Comparison of ENCODE assay signal across 9 cellular contexts in genomic region chr3:23325466-23326065, GRCh38.
A peak's percentile ranks its signal among the peaks of the same experiment; 100 is the strongest.
DNase-seq lines count a peak whose midpoint lies in the region; ATAC-seq, FAIRE-seq and TF ChIP-seq lines count a peak whose summit lies in the region.
"Had no signal": no experiment of that assay in that cellular context is flagged by ENCODE, and none has a peak within 500 bp of the region (broad histone marks: within the 10 kb centered on the region; RNA-seq: fewer than 3 reads in every experiment).

No MANE protein-coding gene starts in this region.

- peaks cover 65% of the 10 kb centered on the region for H3K79me2 ChIP-seq in mammary epithelial cell (ENCODE audit: insufficient read depth, low read length)

- H3K27me3 Mint-ChIP-seq in MCF 10A (ENCODE audit: insufficient read depth, unreplicated experiment): no peaks in the 10 kb centered on the region
- no peaks in the 10 kb centered on the region for H3K27me3 Mint-ChIP-seq in T-helper 17 cell

- no peak overlapping the region for H3K9ac ChIP-seq in mammary epithelial cell (ENCODE audit: insufficient read depth, low read length)

- in situ Hi-C loops in mammary epithelial cell (cut with MboI; ENCODE audit: low sequenced_read_pairs in 2 of 2): no loop called here

- no peak for TF ChIP-seq CTCF in mammary epithelial cell (conservative IDR thresholded peaks at IDR 0.05 in 1 of 2, IDR thresholded peaks at IDR 0.05 in 1 of 2; ENCODE audit: extremely low read depth in 1 of 2, insufficient read depth in 1 of 2, low read depth in 1 of 2, low read length in 2 of 2)
- TF ChIP-seq CTCF in MCF 10A (IDR thresholded peaks at IDR 0.05; ENCODE audit: unreplicated experiment): no peak
- no peak for TF ChIP-seq CTCF in right atrium auricular region (IDR thresholded peaks at IDR 0.05)
- no peak for TF ChIP-seq CTCF in A673 (conservative IDR thresholded peaks at IDR 0.05; ENCODE audit: low read depth, low read length)

- H3K27ac ChIP-seq in mammary epithelial cell (ENCODE audit: insufficient read depth, low read depth, low read length) (peak overlapping the region; percentile 77), right atrium auricular region (no peak overlapping the region), A673 (ENCODE audit: low read depth, low read length, poor library complexity, severe bottlenecking) (no peak overlapping the region)

- H3K9me3 ChIP-seq in mammary epithelial cell (replicated peaks; ENCODE audit: insufficient read depth, low read length) (no peaks in the 10 kb centered on the region), T-helper 17 cell (ENCODE audit: control insufficient read depth, low read length, poor library complexity, severe bottlenecking) (no peaks in the 10 kb centered on the region), right atrium auricular region (no peaks in the 10 kb centered on the region), A673 (ENCODE audit: low read depth, low read length, poor library complexity, severe bottlenecking) (no peaks in the 10 kb centered on the region)

- CTCF ChIA-PET in mammary epithelial cell (lab: Charles Lee; ENCODE audit: low non-redundant PET): no interaction called here
- CTCF ChIA-PET in MCF 10A (lab: Yijun Ruan, JAX): no interaction called here
- CTCF ChIA-PET in A673 (lab: Charles Lee): no interaction called here

- intact Hi-C loops in mammary epithelial cell (cut with micrococcal nuclease) (no loop called here), MCF 10A (cut with micrococcal nuclease) (no loop called here), A673 (cut with micrococcal nuclease; ENCODE audit: unreplicated experiment) (no loop called here)

- POLR2A ChIA-PET in MCF 10A (lab: Yijun Ruan, JAX): interaction anchor here (0.6 to 1.7 kb wide), 2 partner anchors 12 to 482 kb away, joined by 3 to 4 read pairs; no protein-coding TSS in a partner anchor
- POLR2A ChIA-PET in A673 (lab: Charles Lee; ENCODE audit: low non-redundant PET): no interaction called here

- DNase-seq in mammary epithelial cell (peak; percentile 56), MCF 10A (ENCODE audit: unreplicated experiment) (no peak), T-helper 17 cell (no peak), urothelium cell line (ENCODE audit: low spot score) (no peak), right atrium auricular region (ENCODE audit: low spot score) (no peak), A673 (ENCODE audit: low spot score) (no peak)
- DNase-seq: NCI-H1092 had no signal

- H3K4me3 Mint-ChIP-seq in MCF 10A (ENCODE audit: unreplicated experiment) (no peak overlapping the region), T-helper 17 cell (no peak overlapping the region)

- H3K36me3 ChIP-seq in mammary epithelial cell (ENCODE audit: insufficient read depth, low read length): no peaks in the 10 kb centered on the region
- H3K36me3 ChIP-seq in right atrium auricular region: no peaks in the 10 kb centered on the region
- no peaks in the 10 kb centered on the region for H3K36me3 ChIP-seq in A673 (ENCODE audit: insufficient read depth, low read length, poor library complexity, severe bottlenecking)

- H3K27me3 ChIP-seq in mammary epithelial cell (ENCODE audit: insufficient read depth, low read length) (no peaks in the 10 kb centered on the region), right atrium auricular region (no peaks in the 10 kb centered on the region), A673 (replicated peaks; ENCODE audit: insufficient read depth, low read depth, low read length, poor library complexity) (peaks cover 12% of the 10 kb centered on the region)

- H3K4me1 ChIP-seq in mammary epithelial cell (ENCODE audit: insufficient read depth, low read length) (peaks cover 24% of the 10 kb centered on the region), right atrium auricular region (peaks cover 0 to 11% of the 10 kb centered on the region in 2 donors), A673 (ENCODE audit: insufficient read depth, low read length, poor library complexity, severe bottlenecking) (no peaks in the 10 kb centered on the region)

- H3K27ac Mint-ChIP-seq in MCF 10A (ENCODE audit: low read depth, unreplicated experiment): no peak overlapping the region
- peak overlapping the region; percentile 29 for H3K27ac Mint-ChIP-seq in T-helper 17 cell

- WGBS in mammary epithelial cell (ENCODE audit: low coverage, missing lambda C conversion rate): 93% methylated on average over 4 of the region's 4 CpGs

- H3K4me1 Mint-ChIP-seq in MCF 10A (ENCODE audit: insufficient read depth, unreplicated experiment) (no peaks in the 10 kb centered on the region), T-helper 17 cell (peaks cover 2% of the 10 kb centered on the region)

- FAIRE-seq in urothelium cell line (lab: Jason Lieb, UNC): no peak

- dilution Hi-C loops in mammary epithelial cell (cut with HindIII; ENCODE audit: low sequenced_read_pairs): no loop called here

- H3K4me3 ChIP-seq in mammary epithelial cell (replicated peaks in 1 of 3; ENCODE audit: insufficient read depth in 1 of 3, low read depth in 2 of 3, low read length in 3 of 3) (peak overlapping the region in 1 of 3 experiments; percentile 39), right atrium auricular region (no peak overlapping the region), A673 (ENCODE audit: low read depth, low read length, poor library complexity, severe bottlenecking) (no peak overlapping the region)

- BruUV-seq in mammary epithelial cell (replicated peaks; lab: Mats Ljungman, UMichigan) (no TSS peak), MCF 10A (replicated peaks; lab: Mats Ljungman, UMichigan) (no TSS peak), A673 (replicated peaks; lab: Mats Ljungman, UMichigan) (no TSS peak)

- peak overlapping the region; percentile 92 for H3K4me2 ChIP-seq in mammary epithelial cell (ENCODE audit: insufficient read depth, low read depth, low read length)

- ATAC-seq in HG02938 (IDR thresholded peaks at IDR 0.05; ENCODE audit: unreplicated experiment) (peak; percentile 71), T-helper 17 cell (no peak), GM19324 (IDR thresholded peaks at IDR 0.05; ENCODE audit: low FRiP score, unreplicated experiment) (no peak)

- H2AFZ ChIP-seq in mammary epithelial cell (ENCODE audit: low read depth, low read length): no peak overlapping the region

- H3K36me3 Mint-ChIP-seq in MCF 10A (ENCODE audit: insufficient read depth, unreplicated experiment) (no peaks in the 10 kb centered on the region), T-helper 17 cell (ENCODE audit: low read depth) (no peaks in the 10 kb centered on the region)

- no peaks in the 10 kb centered on the region for H3K9me3 Mint-ChIP-seq in MCF 10A (ENCODE audit: unreplicated experiment)

- H4K20me1 ChIP-seq in mammary epithelial cell (ENCODE audit: insufficient read depth, low read length): no peaks in the 10 kb centered on the region
